In genomic region chrX:4825550-4825949, GRCh38 we compare ENCODE assay signal across 15 cellular contexts.
DNase-seq lines count a peak whose midpoint lies in the region; ATAC-seq and TF ChIP-seq lines count a peak whose summit lies in the region.
"Had no signal": no experiment of that assay in that cellular context is flagged by ENCODE, and none has a peak within 500 bp of the region (broad histone marks: within the 10 kb centered on the region; RNA-seq: fewer than 3 reads in every experiment).

No MANE protein-coding gene starts in this region.

- peaks cover 3% of the 10 kb centered on the region for H3K27me3 Mint-ChIP-seq in dendritic cell treated with granulocyte-macrophage colony-stimulating factor and Interleukin-4, amounts not matched to agents 40 ng/mL and 50 ng/mL, for 4 days
- peaks cover 0 to 5% of the 10 kb centered on the region in 2 donors for H3K27me3 Mint-ChIP-seq in stimulated activated naive B cell treated with anti-CD40 and anti-IgM and Interleukin-4, amounts not matched to agents 10 μg/mL and 1 μg/mL and 100 μg/mL, for 72 hours
- no peaks in the 10 kb centered on the region for H3K27me3 Mint-ChIP-seq in osteocyte (ENCODE audit: unreplicated experiment)

- H3K27ac Mint-ChIP-seq in dendritic cell treated with granulocyte-macrophage colony-stimulating factor and Interleukin-4, amounts not matched to agents 40 ng/mL and 50 ng/mL, for 4 days: peak overlapping the region; percentile 71
- no peak overlapping the region for H3K27ac Mint-ChIP-seq in stimulated activated naive B cell treated with anti-CD40 and anti-IgM and Interleukin-4, amounts not matched to agents 10 μg/mL and 1 μg/mL and 100 μg/mL, for 72 hours
- H3K27ac Mint-ChIP-seq in osteocyte (ENCODE audit: unreplicated experiment): no peak overlapping the region

- H3K9me3 Mint-ChIP-seq in dendritic cell treated with granulocyte-macrophage colony-stimulating factor and Interleukin-4, amounts not matched to agents 40 ng/mL and 50 ng/mL, for 4 days: peaks cover 13% of the 10 kb centered on the region
- peaks cover 0 to 8% of the 10 kb centered on the region in 2 donors for H3K9me3 Mint-ChIP-seq in stimulated activated naive B cell treated with anti-CD40 and anti-IgM and Interleukin-4, amounts not matched to agents 10 μg/mL and 1 μg/mL and 100 μg/mL, for 72 hours
- H3K9me3 Mint-ChIP-seq in osteocyte (ENCODE audit: unreplicated experiment): peaks cover 38% of the 10 kb centered on the region

- H3K4me3 ChIP-seq in NB4 (ENCODE audit: low read depth, low read length) (no peak overlapping the region), WERI-Rb-1 (ENCODE audit: low read depth, low read length) (no peak overlapping the region)

- no peak overlapping the region for H3K27ac ChIP-seq in WERI-Rb-1

- DNase-seq in NOMO-1 treated with DMSO at 0.1 percent for 48 hours (lab: John Stamatoyannopoulos, UW; ENCODE audit: unreplicated experiment) (peak; percentile 0), NOMO-1 treated with dmso at 0.1 percent for 144 hours (lab: John Stamatoyannopoulos, UW; ENCODE audit: unreplicated experiment) (no peak), NB4 (ENCODE audit: low read depth) (peak; percentile 1), WERI-Rb-1 (no peak), NCI-H774 (lab: John Stamatoyannopoulos, UW) (no peak), osteocyte (ENCODE audit: extremely low spot score, unreplicated experiment) (no peak)
- DNase-seq in stimulated activated naive B cell treated with anti-CD40 and anti-IgM and Interleukin-4, amounts not matched to agents 10 μg/mL and 1 μg/mL and 100 μg/mL, for 72 hours: no peak
- DNase-seq: 8988T, C1 segment of cervical spinal cord, DND-41, GOT3, NCI-H1092 treated with DMSO at 0.1 percent for 48 hours, NCI-H2081 treated with DMSO at 0.1 percent for 48 hours, NCI-H510A treated with DMSO at 0.1 percent for 48 hours had no signal

- H3K9me3 ChIP-seq in WERI-Rb-1 (ENCODE audit: severe bottlenecking): no peaks in the 10 kb centered on the region

- no peak overlapping the region for H3K4me3 Mint-ChIP-seq in dendritic cell treated with granulocyte-macrophage colony-stimulating factor and Interleukin-4, amounts not matched to agents 40 ng/mL and 50 ng/mL, for 4 days
- no peak overlapping the region for H3K4me3 Mint-ChIP-seq in stimulated activated naive B cell treated with anti-CD40 and anti-IgM and Interleukin-4, amounts not matched to agents 10 μg/mL and 1 μg/mL and 100 μg/mL, for 72 hours
- H3K4me3 Mint-ChIP-seq in osteocyte (ENCODE audit: unreplicated experiment): no peak overlapping the region

- TF ChIP-seq CTCF in NB4 (IDR thresholded peaks at IDR 0.05; ENCODE audit: low read depth, low read length) (no peak), WERI-Rb-1 (IDR thresholded peaks at IDR 0.05; ENCODE audit: low read depth, low read length) (no peak), osteocyte (IDR thresholded peaks at IDR 0.05) (no peak)

- no peaks in the 10 kb centered on the region for H3K36me3 ChIP-seq in WERI-Rb-1

- ATAC-seq in stimulated activated naive B cell treated with anti-CD40 and anti-IgM and Interleukin-4, amounts not matched to agents 10 μg/mL and 1 μg/mL and 100 μg/mL, for 72 hours (replicated peaks): peak; percentile 66 to 72

- H3K36me3 Mint-ChIP-seq in dendritic cell treated with granulocyte-macrophage colony-stimulating factor and Interleukin-4, amounts not matched to agents 40 ng/mL and 50 ng/mL, for 4 days (ENCODE audit: low read depth): no peaks in the 10 kb centered on the region
- no peaks in the 10 kb centered on the region for H3K36me3 Mint-ChIP-seq in stimulated activated naive B cell treated with anti-CD40 and anti-IgM and Interleukin-4, amounts not matched to agents 10 μg/mL and 1 μg/mL and 100 μg/mL, for 72 hours
- H3K36me3 Mint-ChIP-seq in osteocyte (ENCODE audit: unreplicated experiment): no peaks in the 10 kb centered on the region

- peaks cover 22% of the 10 kb centered on the region for H3K27me3 ChIP-seq in WERI-Rb-1 (ENCODE audit: insufficient read depth, low read depth, severe bottlenecking)

- peaks cover 7% of the 10 kb centered on the region for H3K4me1 Mint-ChIP-seq in dendritic cell treated with granulocyte-macrophage colony-stimulating factor and Interleukin-4, amounts not matched to agents 40 ng/mL and 50 ng/mL, for 4 days (ENCODE audit: low read depth)
- H3K4me1 Mint-ChIP-seq in stimulated activated naive B cell treated with anti-CD40 and anti-IgM and Interleukin-4, amounts not matched to agents 10 μg/mL and 1 μg/mL and 100 μg/mL, for 72 hours: peaks cover 3 to 6% of the 10 kb centered on the region in 2 donors
- no peaks in the 10 kb centered on the region for H3K4me1 Mint-ChIP-seq in osteocyte (ENCODE audit: unreplicated experiment)

- intact Hi-C loops in dendritic cell treated with granulocyte-macrophage colony-stimulating factor and Interleukin-4, amounts not matched to agents 40 ng/mL and 50 ng/mL, for 4 days (cut with micrococcal nuclease): no loop called here

- TF ChIP-seq POLR2A in NB4 (IDR thresholded peaks at IDR 0.05; ENCODE audit: extremely low read depth, insufficient read length): no peak

Comparison
In these comparisons a context has a peak if more than half of its experiments do, and no peak if none do; other contexts are left out.
1. DNase-seq: peak in NOMO-1 treated with DMSO at 0.1 percent for 48 hours (single experiment) and NB4 (single experiment); none in NOMO-1 treated with dmso at 0.1 percent for 144 hours (single experiment), stimulated activated naive B cell treated with anti-CD40 and anti-IgM and Interleukin-4, amounts not matched to agents 10 μg/mL and 1 μg/mL and 100 μg/mL, for 72 hours (single experiment), WERI-Rb-1 (single experiment), NCI-H774 (single experiment) and osteocyte (single experiment).